Comparison of ENCODE assay signal across 21 cellular contexts in the genomic region with DNA sequence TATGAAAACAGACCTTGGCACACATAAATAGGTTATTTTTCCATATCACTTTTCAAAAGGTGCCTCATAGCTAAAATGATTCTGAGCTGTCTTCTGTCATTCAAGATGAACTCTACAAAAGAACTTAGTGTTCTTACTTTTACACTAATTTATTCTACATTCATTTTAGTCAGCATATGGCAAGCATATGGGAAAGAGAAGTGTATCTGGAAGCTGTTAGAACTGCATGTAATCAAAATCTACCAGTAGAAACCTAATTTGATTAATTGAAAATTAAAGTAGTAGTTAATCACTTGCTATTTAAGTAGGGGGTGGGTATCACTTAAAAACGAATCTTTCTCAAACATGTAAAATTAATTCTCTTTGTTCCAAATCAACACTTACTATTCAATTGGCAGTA.
"Had no signal": no experiment of that assay in that cellular context is flagged by ENCODE, and none has a peak within 500 bp of the region (broad histone marks: within the 10 kb centered on the region; RNA-seq: fewer than 3 reads in every experiment).

No MANE protein-coding gene starts in this region.

- H3K9me3 ChIP-seq: gastroesophageal sphincter, thoracic aorta had no signal

- H3K4me3 Mint-ChIP-seq: activated B cell treated with CpG ODN at 0.5 μM for 24 hours; activated CD4-positive, alpha-beta memory T cell treated with anti-CD3 and anti-CD28 coated beads, Interleukin-2, amount 10 ng/mL, durations not matched to agents 7 days and 5 days; activated CD4-positive, alpha-beta T cell treated with anti-CD3 and anti-CD28 coated beads, Interleukin-2, amount 10 ng/mL, durations not matched to agents 24 days and 14 days; activated naive CD8-positive, alpha-beta T cell treated with anti-CD3 and anti-CD28 coated beads, Interleukin-2, amount 10 ng/mL, durations not matched to agents 7 days and 5 days; activated T-helper 1 cell treated with anti-CD3 and anti-CD28 coated beads, Interleukin-12 subunit alpha, Interleukin-12 subunit beta, Interleukin-2, Interleukin-4 antibody, amounts not matched to agents 30 ng/mL and 10 ng/mL and 1 ng/mL, durations not matched to agents 14 hours and 24 hours and 36 hours; nephron progenitor cell; T-helper 17 cell; type B pancreatic cell had no signal

- ATAC-seq: gastroesophageal sphincter, heart left ventricle, left ventricle myocardium superior, T-helper 17 cell had no signal

- H3K27ac ChIP-seq: cardiac muscle cell, heart left ventricle, thoracic aorta had no signal

- DNase-seq: activated B cell treated with CpG ODN at 0.5 μM for 24 hours; activated CD4-positive, alpha-beta memory T cell treated with anti-CD3 and anti-CD28 coated beads, Interleukin-2, amount 10 ng/mL, durations not matched to agents 7 days and 5 days; activated CD4-positive, alpha-beta T cell treated with anti-CD3 and anti-CD28 coated beads, Interleukin-2, amount 10 ng/mL, durations not matched to agents 24 days and 14 days; activated gamma-delta T cell; activated naive CD8-positive, alpha-beta T cell treated with anti-CD3 and anti-CD28 coated beads, Interleukin-2, amount 10 ng/mL, durations not matched to agents 7 days and 5 days; amygdala; cortex of kidney; heart left ventricle; left ventricle myocardium superior; mammary epithelial cell; nephron progenitor cell; nucleus accumbens; retina; stimulated activated CD4-positive, alpha-beta T cell treated with anti-CD3 and anti-CD28 coated beads, Interleukin-2, amount 100 ng/mL, for 48 hours; stimulated activated naive CD4-positive, alpha-beta T cell; T-helper 17 cell had no signal

- H3K27me3 ChIP-seq: cardiac muscle cell, gastroesophageal sphincter, heart left ventricle had no signal

- H3K27me3 Mint-ChIP-seq: activated B cell treated with CpG ODN at 0.5 μM for 24 hours; activated CD4-positive, alpha-beta memory T cell treated with anti-CD3 and anti-CD28 coated beads, Interleukin-2, amount 10 ng/mL, durations not matched to agents 7 days and 5 days; activated CD4-positive, alpha-beta T cell treated with anti-CD3 and anti-CD28 coated beads, Interleukin-2, amount 10 ng/mL, durations not matched to agents 24 days and 14 days; activated naive CD8-positive, alpha-beta T cell treated with anti-CD3 and anti-CD28 coated beads, Interleukin-2, amount 10 ng/mL, durations not matched to agents 7 days and 5 days; T-helper 17 cell; type B pancreatic cell had no signal

- H3K9me3 Mint-ChIP-seq: activated T-helper 1 cell treated with anti-CD3 and anti-CD28 coated beads, Interleukin-12 subunit alpha, Interleukin-12 subunit beta, Interleukin-2, Interleukin-4 antibody, amounts not matched to agents 30 ng/mL and 10 ng/mL and 1 ng/mL, durations not matched to agents 14 hours and 24 hours and 36 hours had no signal

- H3K27ac Mint-ChIP-seq: activated B cell treated with CpG ODN at 0.5 μM for 24 hours; activated CD4-positive, alpha-beta memory T cell treated with anti-CD3 and anti-CD28 coated beads, Interleukin-2, amount 10 ng/mL, durations not matched to agents 7 days and 5 days; activated CD4-positive, alpha-beta T cell treated with anti-CD3 and anti-CD28 coated beads, Interleukin-2, amount 10 ng/mL, durations not matched to agents 24 days and 14 days; activated T-helper 1 cell treated with anti-CD3 and anti-CD28 coated beads, Interleukin-12 subunit alpha, Interleukin-12 subunit beta, Interleukin-2, Interleukin-4 antibody, amounts not matched to agents 30 ng/mL and 10 ng/mL and 1 ng/mL, durations not matched to agents 14 hours and 24 hours and 36 hours; nephron progenitor cell; type B pancreatic cell had no signal
